Comparison of ENCODE assay signal across 18 cellular contexts in genomic region chr15:65335278-65336055, GRCh38. TPM values are rescaled to one million over a fixed set of nuclear protein-coding genes. Genes with fewer than 3 reads are reported as not detected.
DNase-seq lines count a peak whose midpoint lies in the region; FAIRE-seq and TF ChIP-seq lines count a peak whose summit lies in the region.
"Had no signal": no experiment of that assay in that cellular context is flagged by ENCODE, and none has a peak within 500 bp of the region (broad histone marks: within the 10 kb centered on the region; RNA-seq: fewer than 3 reads in every experiment).

No MANE protein-coding gene starts in this region.

- H3K36me3 Mint-ChIP-seq in astrocyte (ENCODE audit: low read depth, unreplicated experiment): peaks cover 2% of the 10 kb centered on the region

- no peak overlapping the region for H3K27ac ChIP-seq in BLaER1 treated with 17β-estradiol and CSF1 and Interleukin-3, amounts not matched to agents 10 nM and 100 nM
- H3K27ac ChIP-seq in astrocyte (ENCODE audit: low read depth, low read length) (no peak overlapping the region), kidney (ENCODE audit: low read depth in 2 of 2, low read length in 2 of 2) (no peak overlapping the region), osteoblast (ENCODE audit: low read depth, low read length) (no peak overlapping the region)
- H3K27ac ChIP-seq: A549, C4-2B, KMS-11 had no signal

- no peak overlapping the region for H2AFZ ChIP-seq in astrocyte (ENCODE audit: low read depth, low read length)
- H2AFZ ChIP-seq in osteoblast (ENCODE audit: low read length): no peak overlapping the region
- H2AFZ ChIP-seq: GM23338 had no signal

- H3K4me1 ChIP-seq in BLaER1 treated with 17β-estradiol and CSF1 and Interleukin-3, amounts not matched to agents 10 nM and 100 nM: peaks cover 24 to 83% (median 60%) of the 10 kb centered on the region in 10 experiments; a peak in 19 of 20 replicates
- no peaks in the 10 kb centered on the region for H3K4me1 ChIP-seq in astrocyte (ENCODE audit: insufficient read depth, low read length)
- no peaks in the 10 kb centered on the region for H3K4me1 ChIP-seq in kidney (ENCODE audit: control insufficient read depth in 1 of 2, insufficient read depth in 1 of 2, low read depth in 1 of 2, low read length in 2 of 2)
- H3K4me1 ChIP-seq in osteoblast (ENCODE audit: insufficient read depth, low read length): no peaks in the 10 kb centered on the region
- H3K4me1 ChIP-seq: A549 had no signal

- TF ChIP-seq CTCF in astrocyte (IDR thresholded peaks at IDR 0.05; ENCODE audit: insufficient read depth, low read depth, low read length) (no peak), kidney (IDR thresholded peaks at IDR 0.05; ENCODE audit: borderline replicate concordance, extremely low read depth, insufficient read depth) (no peak), osteoblast (IDR thresholded peaks at IDR 0.05; ENCODE audit: extremely low read depth, low read depth, low read length) (no peak)

- peak overlapping the region; percentile 50 for H3K4me3 Mint-ChIP-seq in astrocyte (ENCODE audit: unreplicated experiment)

- H4K20me1 ChIP-seq in BLaER1 treated with 17β-estradiol and CSF1 and Interleukin-3, amounts not matched to agents 10 nM and 100 nM: peaks cover 0 to 24% (median 0%) of the 10 kb centered on the region in 11 experiments; a peak in 5 of 22 replicates
- no peaks in the 10 kb centered on the region for H4K20me1 ChIP-seq in astrocyte (ENCODE audit: insufficient read depth, low read length)
- no peaks in the 10 kb centered on the region for H4K20me1 ChIP-seq in osteoblast (ENCODE audit: insufficient read depth, low read length)

- no peak overlapping the region for H3K9ac ChIP-seq in BLaER1 treated with 17β-estradiol and CSF1 and Interleukin-3, amounts not matched to agents 10 nM and 100 nM
- H3K9ac ChIP-seq in astrocyte (ENCODE audit: low read length): no peak overlapping the region
- no peak overlapping the region for H3K9ac ChIP-seq in kidney (ENCODE audit: low read length in 2 of 2)
- H3K9ac ChIP-seq: KMS-11 had no signal

- peaks cover 16% of the 10 kb centered on the region for H3K4me1 Mint-ChIP-seq in astrocyte (ENCODE audit: low read depth, unreplicated experiment)

- H3K36me3 ChIP-seq in BLaER1 treated with 17β-estradiol and CSF1 and Interleukin-3, amounts not matched to agents 10 nM and 100 nM: no peaks in the 10 kb centered on the region
- H3K36me3 ChIP-seq in astrocyte (ENCODE audit: insufficient read depth, low read length) (no peaks in the 10 kb centered on the region), kidney (ENCODE audit: control insufficient read depth in 1 of 2, insufficient read depth in 2 of 2, low read length in 2 of 2) (no peaks in the 10 kb centered on the region), osteoblast (ENCODE audit: insufficient read depth, low read length) (no peaks in the 10 kb centered on the region)

- H3K4me2 ChIP-seq in BLaER1 treated with 17β-estradiol and CSF1 and Interleukin-3, amounts not matched to agents 10 nM and 100 nM: peak overlapping the region in 8 of 11 experiments; percentile 4 to 73 (median 54); a peak in 13 of 22 replicates
- H3K4me2 ChIP-seq in astrocyte (ENCODE audit: low read length) (no peak overlapping the region), osteoblast (ENCODE audit: insufficient read depth, low read length) (no peak overlapping the region)
- H3K4me2 ChIP-seq: A549, KMS-11 had no signal

- FAIRE-seq in astrocyte (lab: Jason Lieb, UNC) (no peak), kidney (lab: Jason Lieb, UNC) (no peak)
- FAIRE-seq: A549, GM12892, GM18507 had no signal

- peaks cover 0 to 6% (median 0%) of the 10 kb centered on the region in 11 experiments; a peak in 1 of 22 replicates for H3K27me3 ChIP-seq in BLaER1 treated with 17β-estradiol and CSF1 and Interleukin-3, amounts not matched to agents 10 nM and 100 nM
- peaks cover 18% of the 10 kb centered on the region for H3K27me3 ChIP-seq in astrocyte (ENCODE audit: insufficient read depth, low read length)
- H3K27me3 ChIP-seq in osteoblast (ENCODE audit: insufficient read depth, low read length): peaks cover 28% of the 10 kb centered on the region

- no peak overlapping the region for H3K27ac Mint-ChIP-seq in astrocyte (ENCODE audit: unreplicated experiment)
- H3K27ac Mint-ChIP-seq: GM23338 had no signal

- DNase-seq in astrocyte (ENCODE audit: low read depth) (no peak), kidney (peak; percentile 56), osteoblast (ENCODE audit: insufficient read length, low spot score, missing footprints) (peak; percentile 73), AG20443 (ENCODE audit: low spot score) (no peak), NCI-H748 treated with DMSO at 0.1 percent for 48 hours (lab: John Stamatoyannopoulos, UW) (no peak), T1000 (lab: John Stamatoyannopoulos, UW) (no peak), T-helper 9 cell (no peak)
- DNase-seq: DMS79, MV-4-11, NCI-H226, SIG-M5 had no signal

- intact Hi-C loops in kidney (cut with DNase I): no loop called here

- H3K9me3 ChIP-seq in BLaER1 treated with 17β-estradiol and CSF1 and Interleukin-3, amounts not matched to agents 10 nM and 100 nM (replicated peaks in 1 of 11): no peaks in the 10 kb centered on the region
- H3K9me3 ChIP-seq in astrocyte (ENCODE audit: insufficient read depth, low read depth, low read length) (no peaks in the 10 kb centered on the region), kidney (ENCODE audit: control insufficient read depth in 1 of 2, low read length in 2 of 2) (no peaks in the 10 kb centered on the region), osteoblast (ENCODE audit: low read depth, low read length) (no peaks in the 10 kb centered on the region)
- H3K9me3 ChIP-seq: A549 had no signal

- H3K4me3 ChIP-seq in BLaER1 treated with 17β-estradiol and CSF1 and Interleukin-3, amounts not matched to agents 10 nM and 100 nM: no peak overlapping the region
- H3K4me3 ChIP-seq in astrocyte (ENCODE audit: insufficient read depth, low read depth, low read length): no peak overlapping the region
- no peak overlapping the region for H3K4me3 ChIP-seq in kidney (ENCODE audit: low read length in 2 of 2)
- H3K4me3 ChIP-seq in osteoblast (ENCODE audit: insufficient read depth, low read length): no peak overlapping the region
- H3K4me3 ChIP-seq: A549, GM23338 had no signal

- H3K27me3 Mint-ChIP-seq in astrocyte (ENCODE audit: low read depth, unreplicated experiment): peaks cover 29% of the 10 kb centered on the region

- no peaks in the 10 kb centered on the region for H3K9me3 Mint-ChIP-seq in astrocyte (ENCODE audit: unreplicated experiment)
- H3K9me3 Mint-ChIP-seq: GM23338 had no signal

- H3K79me2 ChIP-seq in astrocyte (ENCODE audit: insufficient read depth, low read length) (no peaks in the 10 kb centered on the region), osteoblast (ENCODE audit: insufficient read depth, low read length) (no peaks in the 10 kb centered on the region)

RNA-seq across cellular contexts. Expression of gene RNU5B-1, which starts 31.0 kb away (rescaled TPM):
- total RNA-seq in astrocyte (11.7 TPM in 1 of 2 replicates, not detected in the other), kidney (54.0 TPM), osteoblast (not detected in 2 replicates)
- polyA plus RNA-seq in kidney (ENCODE audit: insufficient read depth, low read depth, low replicate concordance): not detected
- total RNA-seq: GM23338 had no signal
- polyA plus RNA-seq: A549, GM23338 had no signal

RNA-seq across cellular contexts. Expression of gene RNU5A-1, which starts 39.6 kb away (rescaled TPM):
- total RNA-seq in astrocyte (not detected in 2 replicates), kidney (not detected), osteoblast (not detected in 2 replicates)
- polyA plus RNA-seq in kidney (ENCODE audit: insufficient read depth, low read depth, low replicate concordance): not detected
- total RNA-seq: GM23338 had no signal
- polyA plus RNA-seq: A549, GM23338 had no signal

RNA-seq across cellular contexts. Expression of gene IGDCC3, which starts 42.3 kb away (rescaled TPM):
- total RNA-seq in astrocyte (8.4 and 11.0 TPM in 2 replicates), kidney (0.22 TPM), osteoblast (0.29 TPM in 1 of 2 replicates, not detected in the other)
- 0.49 TPM for polyA plus RNA-seq in kidney (ENCODE audit: insufficient read depth, low read depth, low replicate concordance)

RNA-seq across cellular contexts. Expression of gene PARP16, which starts 48.8 kb away (rescaled TPM):
- total RNA-seq in astrocyte: 2.7 and 4.7 TPM in 2 replicates
- 7.8 TPM for total RNA-seq in kidney
- 7.0 TPM for polyA plus RNA-seq in kidney (ENCODE audit: insufficient read depth, low read depth, low replicate concordance)
- 6.2 and 6.5 TPM in 2 replicates for total RNA-seq in osteoblast

Comparison
In these comparisons a context has a peak if more than half of its experiments do, and no peak if none do; other contexts are left out.
1. H3K4me2 ChIP-seq: peak in BLaER1 treated with 17β-estradiol and CSF1 and Interleukin-3, amounts not matched to agents 10 nM and 100 nM (8 of 11); none in astrocyte (single experiment) and osteoblast (single experiment).
2. DNase-seq: peak in kidney (single experiment) and osteoblast (single experiment); none in astrocyte (single experiment), AG20443 (single experiment), NCI-H748 treated with DMSO at 0.1 percent for 48 hours (single experiment), T1000 (single experiment) and T-helper 9 cell (single experiment).
3. RNA of gene RNU5B-1, which starts 31.0 kb away (total RNA-seq): 54.0 TPM in kidney (single experiment) and 11.7 TPM in astrocyte; not detected in osteoblast; every median in the first group is over 10 times any median in the second.
4. RNA of gene RNU5A-1, which starts 39.6 kb away (total RNA-seq): not detected in kidney (single experiment); not detected in astrocyte and not detected in osteoblast; every median in the first group is over 10 times any median in the second.